ENCODE assay signal across 10 cellular contexts in the genomic region with DNA sequence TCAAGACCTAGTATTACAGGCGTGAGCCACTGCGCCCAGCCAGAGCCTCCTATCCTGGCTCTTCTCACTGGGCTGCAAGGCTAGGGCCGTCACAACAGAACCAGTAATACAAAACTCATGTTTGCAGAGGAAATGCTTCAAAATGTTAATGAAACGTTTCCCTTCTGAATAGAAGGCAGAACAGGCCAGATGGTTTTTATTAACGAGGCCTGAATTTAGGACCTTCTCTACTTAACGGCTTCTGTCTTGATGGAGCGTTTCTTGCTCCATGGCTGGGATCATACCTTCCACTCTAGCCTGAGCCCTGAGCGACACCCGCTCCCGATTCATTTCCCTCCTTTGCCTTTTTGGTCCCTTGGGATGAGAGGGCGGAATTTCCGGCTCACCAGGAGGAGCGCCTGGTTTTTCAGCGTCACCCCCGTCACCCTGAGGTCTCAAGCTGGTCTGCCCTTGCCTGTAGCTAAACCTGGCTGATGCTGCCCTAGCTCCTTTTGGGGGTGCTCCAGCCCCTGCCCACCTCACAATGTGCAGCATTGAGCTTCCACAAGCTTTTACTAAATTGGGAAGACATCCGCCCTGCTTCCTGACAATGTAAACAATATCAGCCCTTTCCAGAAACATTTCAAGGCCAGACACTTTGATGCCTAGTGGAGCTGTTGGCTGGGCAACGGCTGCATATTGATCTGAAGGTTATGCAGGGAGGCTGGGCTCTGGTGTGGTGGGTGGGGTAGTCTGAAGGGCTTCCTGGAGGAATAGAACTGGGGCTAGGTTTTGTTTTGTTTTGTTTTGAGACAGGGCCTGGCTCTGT. TPM values are rescaled to one million over a fixed set of nuclear protein-coding genes. Genes with fewer than 3 reads are reported as not detected.
DNase-seq lines count a peak whose midpoint lies in the region; ATAC-seq and TF ChIP-seq lines count a peak whose summit lies in the region.
"Had no signal": no experiment of that assay in that cellular context is flagged by ENCODE, and none has a peak within 500 bp of the region (broad histone marks: within the 10 kb centered on the region; RNA-seq: fewer than 3 reads in every experiment).

No MANE protein-coding gene starts in this region.

- no peaks in the 10 kb centered on the region for H3K27me3 ChIP-seq in adipocyte (replicated peaks; ENCODE audit: control insufficient read depth, insufficient read depth, low read length)
- H3K27me3 ChIP-seq in left ventricle myocardium inferior (ENCODE audit: low read depth) = no peaks in the 10 kb centered on the region
- H3K27me3 ChIP-seq in gastrocnemius medialis = no peaks in the 10 kb centered on the region
- H3K27me3 ChIP-seq: colonic mucosa had no signal

- ATAC-seq in gastrocnemius medialis = peak in 1 of 2 donors; percentile 6
- ATAC-seq in stimulated activated naive CD8-positive, alpha-beta T cell treated with anti-CD3 and anti-CD28 coated beads, Interleukin-15, amount 100 ng/mL, for 72 hours = no peak

- no peak for TF ChIP-seq POLR2A in gastrocnemius medialis (IDR thresholded peaks at IDR 0.05)

- CTCF ChIA-PET in activated naive CD4-positive, alpha-beta T cell treated with anti-CD3 and anti-CD28 coated beads, Interleukin-2, amount 10 ng/mL, durations not matched to agents 7 days and 5 days (lab: Charles Lee) = interaction anchor here (0.8 kb wide), 1 partner anchor 88 kb away, joined by 3 read pairs; no protein-coding TSS in a partner anchor

- peaks cover 75% of the 10 kb centered on the region for H3K27me3 Mint-ChIP-seq in activated naive CD4-positive, alpha-beta T cell treated with anti-CD3 and anti-CD28 coated beads, Interleukin-2, amount 10 ng/mL, durations not matched to agents 7 days and 5 days
- peaks cover 38% of the 10 kb centered on the region for H3K27me3 Mint-ChIP-seq in stimulated activated naive CD8-positive, alpha-beta T cell treated with anti-CD3 and anti-CD28 coated beads, Interleukin-15, amount 100 ng/mL, for 72 hours

- peak overlapping the region; percentile 83 for H3K27ac ChIP-seq in left ventricle myocardium inferior (replicated peaks)
- H3K27ac ChIP-seq in gastrocnemius medialis = peak overlapping the region; percentile 37 to 59 (median 58)

- H3K4me1 ChIP-seq in adipocyte (ENCODE audit: control insufficient read depth, insufficient read depth, low read length) (peaks cover 12% of the 10 kb centered on the region), left ventricle myocardium inferior (peaks cover 56% of the 10 kb centered on the region), gastrocnemius medialis (peaks cover 3 to 9% of the 10 kb centered on the region in 2 donors)

- no peaks in the 10 kb centered on the region for H3K36me3 Mint-ChIP-seq in activated naive CD4-positive, alpha-beta T cell treated with anti-CD3 and anti-CD28 coated beads, Interleukin-2, amount 10 ng/mL, durations not matched to agents 7 days and 5 days

- no peaks in the 10 kb centered on the region for H3K9me3 Mint-ChIP-seq in activated naive CD4-positive, alpha-beta T cell treated with anti-CD3 and anti-CD28 coated beads, Interleukin-2, amount 10 ng/mL, durations not matched to agents 7 days and 5 days
- no peaks in the 10 kb centered on the region for H3K9me3 Mint-ChIP-seq in stimulated activated naive CD8-positive, alpha-beta T cell treated with anti-CD3 and anti-CD28 coated beads, Interleukin-15, amount 100 ng/mL, for 72 hours

- H3K27ac Mint-ChIP-seq in activated naive CD4-positive, alpha-beta T cell treated with anti-CD3 and anti-CD28 coated beads, Interleukin-2, amount 10 ng/mL, durations not matched to agents 7 days and 5 days = no peak overlapping the region
- no peak overlapping the region for H3K27ac Mint-ChIP-seq in stimulated activated naive CD8-positive, alpha-beta T cell treated with anti-CD3 and anti-CD28 coated beads, Interleukin-15, amount 100 ng/mL, for 72 hours

- peak; percentile 71 for DNase-seq in DMS153 treated with DMSO at 0.1 percent for 48 hours (lab: John Stamatoyannopoulos, UW; ENCODE audit: unreplicated experiment)
- DNase-seq in adipocyte (ENCODE audit: low read depth) = peak; percentile 87
- DNase-seq in left ventricle myocardium inferior = peak; percentile 28
- no peak for DNase-seq in gastrocnemius medialis
- DNase-seq in activated naive CD4-positive, alpha-beta T cell treated with anti-CD3 and anti-CD28 coated beads, Interleukin-2, amount 10 ng/mL, durations not matched to agents 7 days and 5 days = no peak
- DNase-seq in NCI-H524 treated with DMSO at 0.1 percent for 48 hours (lab: John Stamatoyannopoulos, UW) = no peak
- DNase-seq in DMS114 treated with DMSO at 0.1 percent for 48 hours (lab: John Stamatoyannopoulos, UW; ENCODE audit: unreplicated experiment) = no peak
- no peak for DNase-seq in stimulated activated naive CD8-positive, alpha-beta T cell treated with anti-CD3 and anti-CD28 coated beads, Interleukin-15, amount 100 ng/mL, for 72 hours
- DNase-seq: colonic mucosa, T-helper 2 cell had no signal

- H3K4me1 Mint-ChIP-seq in activated naive CD4-positive, alpha-beta T cell treated with anti-CD3 and anti-CD28 coated beads, Interleukin-2, amount 10 ng/mL, durations not matched to agents 7 days and 5 days = peaks cover 11% of the 10 kb centered on the region
- peaks cover 12% of the 10 kb centered on the region for H3K4me1 Mint-ChIP-seq in stimulated activated naive CD8-positive, alpha-beta T cell treated with anti-CD3 and anti-CD28 coated beads, Interleukin-15, amount 100 ng/mL, for 72 hours

- in situ Hi-C loops in gastrocnemius medialis (cut with MboI; ENCODE audit: low sequenced_read_pairs in 4 of 4) = no loop called here

- intact Hi-C loops in left ventricle myocardium inferior (cut with micrococcal nuclease) = no loop called here
- intact Hi-C loops in gastrocnemius medialis (cut with DNase I; ENCODE audit: low total_unique reads) = loop anchor here (10.0 kb wide), 1 partner anchor 100 kb away; no protein-coding TSS in a partner anchor

- no peak overlapping the region for H3K4me3 Mint-ChIP-seq in activated naive CD4-positive, alpha-beta T cell treated with anti-CD3 and anti-CD28 coated beads, Interleukin-2, amount 10 ng/mL, durations not matched to agents 7 days and 5 days
- no peak overlapping the region for H3K4me3 Mint-ChIP-seq in stimulated activated naive CD8-positive, alpha-beta T cell treated with anti-CD3 and anti-CD28 coated beads, Interleukin-15, amount 100 ng/mL, for 72 hours

- H3K36me3 ChIP-seq in adipocyte (ENCODE audit: control insufficient read depth, insufficient read depth, low read length, severe bottlenecking) (no peaks in the 10 kb centered on the region), left ventricle myocardium inferior (no peaks in the 10 kb centered on the region), gastrocnemius medialis (no peaks in the 10 kb centered on the region)
- H3K36me3 ChIP-seq: colonic mucosa had no signal

- H3K9me3 ChIP-seq in adipocyte (ENCODE audit: control insufficient read depth, low read length) (no peaks in the 10 kb centered on the region), left ventricle myocardium inferior (replicated peaks) (no peaks in the 10 kb centered on the region), gastrocnemius medialis (no peaks in the 10 kb centered on the region)
- H3K9me3 ChIP-seq: colonic mucosa had no signal

- no peak overlapping the region for H3K9ac ChIP-seq in adipocyte (ENCODE audit: low read length)

- TF ChIP-seq CTCF in left ventricle myocardium inferior (IDR thresholded peaks at IDR 0.05; ENCODE audit: borderline replicate concordance) (no peak), gastrocnemius medialis (IDR thresholded peaks at IDR 0.05 in 4 of 5, conservative IDR thresholded peaks at IDR 0.05 in 1 of 5) (no peak)

- H3K4me3 ChIP-seq in adipocyte (ENCODE audit: low read length) (peak overlapping the region; percentile 8), left ventricle myocardium inferior (peak overlapping the region; percentile 41), gastrocnemius medialis (no peak overlapping the region)

RNA-seq across cellular contexts. Expression of gene CLIP2, which starts 5.2 kb away (rescaled TPM):
- total RNA-seq in left ventricle myocardium inferior (7.4 TPM), gastrocnemius medialis (10 to 100 TPM in 1 of 4 donors, 1 to 10 TPM in 3; 2.0 to 10.0 (median 4.2) TPM)

RNA-seq across cellular contexts. Expression of gene RFC2, which starts 40.2 kb away (rescaled TPM):
- total RNA-seq in left ventricle myocardium inferior (8.7 TPM), gastrocnemius medialis (10 to 100 TPM in 3 of 4 donors, 1 to 10 TPM in 1; 8.2 to 15.2 (median 12.7) TPM)

Comparison
In these comparisons a context has a peak if more than half of its experiments do, and no peak if none do; other contexts are left out.
1. DNase-seq: peak in DMS153 treated with DMSO at 0.1 percent for 48 hours (single experiment), adipocyte (single experiment) and left ventricle myocardium inferior (single experiment); none in gastrocnemius medialis (0 of 2), activated naive CD4-positive, alpha-beta T cell treated with anti-CD3 and anti-CD28 coated beads, Interleukin-2, amount 10 ng/mL, durations not matched to agents 7 days and 5 days (single experiment), NCI-H524 treated with DMSO at 0.1 percent for 48 hours (single experiment), DMS114 treated with DMSO at 0.1 percent for 48 hours (single experiment) and stimulated activated naive CD8-positive, alpha-beta T cell treated with anti-CD3 and anti-CD28 coated beads, Interleukin-15, amount 100 ng/mL, for 72 hours (0 of 2).
2. H3K4me3 ChIP-seq: peak in adipocyte (single experiment) and left ventricle myocardium inferior (single experiment); none in gastrocnemius medialis (0 of 4).